Comparison of ENCODE assay signal across 1 cellular context in the genomic region with DNA sequence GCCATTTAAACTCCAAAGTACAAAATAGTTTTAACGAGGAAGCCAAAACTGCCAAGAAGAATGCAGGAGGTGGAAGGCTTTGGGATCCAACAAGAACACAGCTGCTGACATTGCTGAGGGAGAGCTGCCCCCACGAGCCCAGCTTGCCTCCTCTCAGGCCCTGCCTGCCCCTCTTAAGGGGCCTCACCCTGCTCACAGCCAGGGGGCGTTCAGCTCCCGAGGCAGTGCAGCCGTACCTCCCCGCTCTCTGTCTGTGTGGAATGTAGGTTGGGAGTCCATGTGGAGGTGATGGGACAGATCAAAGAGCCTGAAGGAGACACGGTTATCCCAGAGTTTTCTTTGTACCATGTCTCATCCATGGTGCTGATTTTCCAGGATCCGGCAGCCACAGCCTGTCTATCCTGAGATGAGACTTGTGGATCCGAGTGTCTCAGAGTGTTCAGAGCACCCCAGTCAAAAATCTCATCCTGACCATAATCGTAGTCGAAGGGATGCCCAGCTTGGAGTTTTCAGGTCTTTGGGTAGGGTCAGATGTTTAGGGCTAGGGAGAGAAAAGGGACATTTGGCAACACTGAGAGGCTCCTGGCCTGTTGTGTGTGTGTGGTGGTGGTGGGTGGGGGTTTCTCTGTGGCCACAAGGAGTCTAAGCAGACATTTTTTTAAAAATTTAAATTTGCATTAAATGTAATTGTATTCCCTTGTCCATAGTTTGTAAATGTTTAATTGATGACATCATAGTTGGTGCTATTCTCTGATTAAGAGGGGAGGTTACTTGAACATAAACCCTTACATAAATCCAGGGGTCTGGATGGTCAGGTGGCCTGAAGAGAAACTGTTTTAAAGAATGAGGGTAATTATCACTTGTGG.
TF ChIP-seq lines count a peak whose summit lies in the region.

No MANE protein-coding gene starts in this region.

TF ChIP-seq in HepG2, 621 proteins besides CTCF, POLR2A, EP300 and RAD21 (continued from another document and continues in another):
- TF ChIP-seq, protein P1, sequence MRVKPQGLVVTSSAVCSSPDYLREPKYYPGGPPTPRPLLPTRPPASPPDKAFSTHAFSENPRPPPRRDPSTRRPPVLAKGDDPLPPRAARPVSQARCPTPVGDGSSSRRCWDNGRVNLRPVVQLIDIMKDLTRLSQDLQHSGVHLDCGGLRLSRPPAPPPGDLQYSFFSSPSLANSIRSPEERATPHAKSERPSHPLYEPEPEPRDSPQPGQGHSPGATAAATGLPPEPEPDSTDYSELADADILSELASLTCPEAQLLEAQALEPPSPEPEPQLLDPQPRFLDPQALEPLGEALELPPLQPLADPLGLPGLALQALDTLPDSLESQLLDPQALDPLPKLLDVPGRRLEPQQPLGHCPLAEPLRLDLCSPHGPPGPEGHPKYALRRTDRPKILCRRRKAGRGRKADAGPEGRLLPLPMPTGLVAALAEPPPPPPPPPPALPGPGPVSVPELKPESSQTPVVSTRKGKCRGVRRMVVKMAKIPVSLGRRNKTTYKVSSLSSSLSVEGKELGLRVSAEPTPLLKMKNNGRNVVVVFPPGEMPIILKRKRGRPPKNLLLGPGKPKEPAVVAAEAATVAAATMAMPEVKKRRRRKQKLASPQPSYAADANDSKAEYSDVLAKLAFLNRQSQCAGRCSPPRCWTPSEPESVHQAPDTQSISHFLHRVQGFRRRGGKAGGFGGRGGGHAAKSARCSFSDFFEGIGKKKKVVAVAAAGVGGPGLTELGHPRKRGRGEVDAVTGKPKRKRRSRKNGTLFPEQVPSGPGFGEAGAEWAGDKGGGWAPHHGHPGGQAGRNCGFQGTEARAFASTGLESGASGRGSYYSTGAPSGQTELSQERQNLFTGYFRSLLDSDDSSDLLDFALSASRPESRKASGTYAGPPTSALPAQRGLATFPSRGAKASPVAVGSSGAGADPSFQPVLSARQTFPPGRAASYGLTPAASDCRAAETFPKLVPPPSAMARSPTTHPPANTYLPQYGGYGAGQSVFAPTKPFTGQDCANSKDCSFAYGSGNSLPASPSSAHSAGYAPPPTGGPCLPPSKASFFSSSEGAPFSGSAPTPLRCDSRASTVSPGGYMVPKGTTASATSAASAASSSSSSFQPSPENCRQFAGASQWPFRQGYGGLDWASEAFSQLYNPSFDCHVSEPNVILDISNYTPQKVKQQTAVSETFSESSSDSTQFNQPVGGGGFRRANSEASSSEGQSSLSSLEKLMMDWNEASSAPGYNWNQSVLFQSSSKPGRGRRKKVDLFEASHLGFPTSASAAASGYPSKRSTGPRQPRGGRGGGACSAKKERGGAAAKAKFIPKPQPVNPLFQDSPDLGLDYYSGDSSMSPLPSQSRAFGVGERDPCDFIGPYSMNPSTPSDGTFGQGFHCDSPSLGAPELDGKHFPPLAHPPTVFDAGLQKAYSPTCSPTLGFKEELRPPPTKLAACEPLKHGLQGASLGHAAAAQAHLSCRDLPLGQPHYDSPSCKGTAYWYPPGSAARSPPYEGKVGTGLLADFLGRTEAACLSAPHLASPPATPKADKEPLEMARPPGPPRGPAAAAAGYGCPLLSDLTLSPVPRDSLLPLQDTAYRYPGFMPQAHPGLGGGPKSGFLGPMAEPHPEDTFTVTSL (CRISPR knock-in tag; IDR thresholded peaks at IDR 0.05; ENCODE audit: borderline replicate concordance) = no peak
- TF ChIP-seq ZNF180 (CRISPR knock-in tag; IDR thresholded peaks at IDR 0.05; ENCODE audit: borderline replicate concordance, low read depth) (no peak), HOXA3 (CRISPR knock-in tag; IDR thresholded peaks at IDR 0.05) (peak; percentile 34; the same call in 1 of the 2 replicates), PHF21A (CRISPR knock-in tag; IDR thresholded peaks at IDR 0.05) (0 out of 2 replicates have a peak, but pooled peaks have one; percentile 30), ZNF33A (CRISPR knock-in tag; IDR thresholded peaks at IDR 0.05; ENCODE audit: borderline replicate concordance) (no peak), ZIK1 (CRISPR knock-in tag; IDR thresholded peaks at IDR 0.05; ENCODE audit: borderline replicate concordance, low read depth) (no peak), ARID5B (CRISPR knock-in tag; IDR thresholded peaks at IDR 0.05) (peak; percentile 38; the same call in 1 of the 2 replicates), ZNF780A (CRISPR knock-in tag; IDR thresholded peaks at IDR 0.05) (no peak), ZFP91 (CRISPR knock-in tag; IDR thresholded peaks at IDR 0.05; ENCODE audit: borderline replicate concordance) (peak; percentile 55), KDM2A (CRISPR knock-in tag; IDR thresholded peaks at IDR 0.05; ENCODE audit: borderline replicate concordance, low read depth) (peak; percentile 74), STAG1 (CRISPR knock-in tag; IDR thresholded peaks at IDR 0.05) (peak; percentile 82), POGZ (CRISPR knock-in tag; IDR thresholded peaks at IDR 0.05) (peak; percentile 29; the same call in 1 of the 2 replicates), HMGXB4 (CRISPR knock-in tag; IDR thresholded peaks at IDR 0.05; ENCODE audit: borderline replicate concordance in 1 of 2, low read depth in 1 of 2) (peak; percentile 22 to 68; a peak in 2 of 4 replicates), SIX1 (CRISPR knock-in tag; IDR thresholded peaks at IDR 0.05; ENCODE audit: borderline replicate concordance) (no peak), ZFP1 (CRISPR knock-in tag; IDR thresholded peaks at IDR 0.05) (no peak), CREB1 (IDR thresholded peaks at IDR 0.05) (peak; percentile 57; the same call in 1 of the 2 replicates), CREB1 (CRISPR knock-in tag; IDR thresholded peaks at IDR 0.05) (no peak), ZNF580 (CRISPR knock-in tag; IDR thresholded peaks at IDR 0.05; ENCODE audit: borderline replicate concordance, low read depth) (peak; percentile 45; the same call in 1 of the 2 replicates), PTBP1 (IDR thresholded peaks at IDR 0.05; ENCODE audit: low read depth, low read length, poor library complexity, severe bottlenecking) (no peak), KDM4B (CRISPR knock-in tag; IDR thresholded peaks at IDR 0.05) (0 out of 2 replicates have a peak, but pooled peaks have one; percentile 30), PHF20 (CRISPR knock-in tag; IDR thresholded peaks at IDR 0.05) (0 out of 2 replicates have a peak, but pooled peaks have one; percentile 22), ZNF382 (CRISPR knock-in tag; IDR thresholded peaks at IDR 0.05; ENCODE audit: borderline replicate concordance) (no peak), SALL1 (CRISPR knock-in tag; IDR thresholded peaks at IDR 0.05) (peak; percentile 53; the same call in 1 of the 2 replicates), ZBTB20 (CRISPR knock-in tag; IDR thresholded peaks at IDR 0.05; ENCODE audit: borderline replicate concordance, low read depth) (no peak), ZNF570 (CRISPR knock-in tag; IDR thresholded peaks at IDR 0.05; ENCODE audit: borderline replicate concordance) (no peak), MXI1 (IDR thresholded peaks at IDR 0.05; ENCODE audit: borderline replicate concordance, low read depth, low read length) (0 out of 3 replicates have a peak, but pooled peaks have one; percentile 34), ELF1 (CRISPR knock-in tag; IDR thresholded peaks at IDR 0.05) (no peak), ZBTB1 (CRISPR knock-in tag; IDR thresholded peaks at IDR 0.05; ENCODE audit: borderline replicate concordance) (no peak), SRY (CRISPR knock-in tag; IDR thresholded peaks at IDR 0.05) (no peak), CREBL2 (CRISPR knock-in tag; IDR thresholded peaks at IDR 0.05; ENCODE audit: borderline replicate concordance) (no peak), SOX5 (CRISPR knock-in tag; IDR thresholded peaks at IDR 0.05; ENCODE audit: borderline replicate concordance) (0 out of 2 replicates have a peak, but pooled peaks have one; percentile 13), ZMYM4 (CRISPR knock-in tag; IDR thresholded peaks at IDR 0.05) (peak; percentile 40; the same call in 1 of the 2 replicates)
- TF ChIP-seq, protein P2, sequence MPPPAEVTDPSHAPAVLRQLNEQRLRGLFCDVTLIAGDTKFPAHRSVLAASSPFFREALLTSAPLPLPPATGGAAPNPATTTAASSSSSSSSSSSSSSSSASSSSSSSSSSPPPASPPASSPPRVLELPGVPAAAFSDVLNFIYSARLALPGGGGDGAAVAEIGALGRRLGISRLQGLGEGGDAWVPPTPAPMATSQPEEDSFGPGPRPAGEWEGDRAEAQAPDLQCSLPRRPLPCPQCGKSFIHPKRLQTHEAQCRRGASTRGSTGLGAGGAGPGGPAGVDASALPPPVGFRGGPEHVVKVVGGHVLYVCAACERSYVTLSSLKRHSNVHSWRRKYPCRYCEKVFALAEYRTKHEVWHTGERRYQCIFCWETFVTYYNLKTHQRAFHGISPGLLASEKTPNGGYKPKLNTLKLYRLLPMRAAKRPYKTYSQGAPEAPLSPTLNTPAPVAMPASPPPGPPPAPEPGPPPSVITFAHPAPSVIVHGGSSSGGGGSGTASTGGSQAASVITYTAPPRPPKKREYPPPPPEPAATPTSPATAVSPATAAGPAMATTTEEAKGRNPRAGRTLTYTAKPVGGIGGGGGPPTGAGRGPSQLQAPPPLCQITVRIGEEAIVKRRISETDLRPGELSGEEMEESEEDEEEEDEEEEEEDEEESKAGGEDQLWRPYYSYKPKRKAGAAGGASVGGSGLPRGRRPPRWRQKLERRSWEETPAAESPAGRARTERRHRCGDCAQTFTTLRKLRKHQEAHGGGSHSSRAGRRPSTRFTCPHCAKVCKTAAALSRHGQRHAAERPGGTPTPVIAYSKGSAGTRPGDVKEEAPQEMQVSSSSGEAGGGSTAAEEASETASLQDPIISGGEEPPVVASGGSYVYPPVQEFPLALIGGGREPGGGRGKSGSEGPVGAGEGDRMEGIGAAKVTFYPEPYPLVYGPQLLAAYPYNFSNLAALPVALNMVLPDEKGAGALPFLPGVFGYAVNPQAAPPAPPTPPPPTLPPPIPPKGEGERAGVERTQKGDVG (CRISPR knock-in tag; IDR thresholded peaks at IDR 0.05; ENCODE audit: borderline replicate concordance) = peak; percentile 50; the same call in 1 of the 2 replicates
- TF ChIP-seq, protein P3, sequence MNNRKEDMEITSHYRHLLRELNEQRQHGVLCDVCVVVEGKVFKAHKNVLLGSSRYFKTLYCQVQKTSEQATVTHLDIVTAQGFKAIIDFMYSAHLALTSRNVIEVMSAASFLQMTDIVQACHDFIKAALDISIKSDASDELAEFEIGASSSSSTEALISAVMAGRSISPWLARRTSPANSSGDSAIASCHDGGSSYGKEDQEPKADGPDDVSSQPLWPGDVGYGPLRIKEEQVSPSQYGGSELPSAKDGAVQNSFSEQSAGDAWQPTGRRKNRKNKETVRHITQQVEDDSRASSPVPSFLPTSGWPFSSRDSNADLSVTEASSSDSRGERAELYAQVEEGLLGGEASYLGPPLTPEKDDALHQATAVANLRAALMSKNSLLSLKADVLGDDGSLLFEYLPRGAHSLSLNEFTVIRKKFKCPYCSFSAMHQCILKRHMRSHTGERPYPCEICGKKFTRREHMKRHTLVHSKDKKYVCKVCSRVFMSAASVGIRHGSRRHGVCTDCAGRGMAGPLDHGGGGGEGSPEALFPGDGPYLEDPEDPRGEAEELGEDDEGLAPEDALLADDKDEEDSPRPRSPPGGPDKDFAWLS (CRISPR knock-in tag; IDR thresholded peaks at IDR 0.05; ENCODE audit: borderline replicate concordance) = no peak
- TF ChIP-seq, protein P4, sequence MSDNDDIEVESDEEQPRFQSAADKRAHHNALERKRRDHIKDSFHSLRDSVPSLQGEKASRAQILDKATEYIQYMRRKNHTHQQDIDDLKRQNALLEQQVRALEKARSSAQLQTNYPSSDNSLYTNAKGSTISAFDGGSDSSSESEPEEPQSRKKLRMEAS (IDR thresholded peaks at IDR 0.05) = 0 out of 2 replicates have a peak, but pooled peaks have one; percentile 17
